11 cellular contexts compared by ENCODE assay signal in the genomic region with DNA sequence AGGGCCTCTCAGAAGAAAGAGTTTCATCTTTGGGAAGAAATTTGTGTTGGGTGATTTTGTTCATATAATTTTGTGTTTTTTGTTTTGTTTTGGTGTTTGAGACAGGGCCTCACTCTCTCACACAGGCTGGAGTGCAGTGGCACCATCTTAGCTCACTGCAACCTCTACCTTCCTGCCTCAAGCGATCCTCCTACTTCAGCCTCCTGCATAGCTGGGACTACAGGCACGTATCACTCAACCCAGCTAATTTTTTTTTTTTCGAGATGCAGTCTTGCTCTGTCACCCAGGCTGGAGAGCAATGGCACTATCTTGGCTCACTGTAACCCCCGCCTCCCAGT. TPM values are rescaled to one million over a fixed set of nuclear protein-coding genes. Genes with fewer than 3 reads are reported as not detected.
DNase-seq lines count a peak whose midpoint lies in the region; ATAC-seq, FAIRE-seq and TF ChIP-seq lines count a peak whose summit lies in the region.
"Had no signal": no experiment of that assay in that cellular context is flagged by ENCODE, and none has a peak within 500 bp of the region (broad histone marks: within the 10 kb centered on the region; RNA-seq: fewer than 3 reads in every experiment).

No MANE protein-coding gene starts in this region.

- 45% methylated on average over 4 of the region's 4 CpGs for WGBS in GM12878 (ENCODE audit: insufficient coverage, insufficient replicate concordance, low lambda C conversion rate, missing lambda C conversion rate)
- 97% methylated on average over 4 of the region's 4 CpGs for WGBS in liver
- 83% methylated on average over 4 of the region's 4 CpGs for WGBS in suprapubic skin

- SMC1A ChIA-PET in GM12878 (lab: Charles Lee; ENCODE audit: uncharacterized antibody, unreplicated experiment): interaction anchor here (0.7 to 1.4 kb wide), 6 partner anchors 9 to 266 kb away, joined by 3 to 6 read pairs (median 3); no protein-coding TSS in a partner anchor

- TF ChIP-seq CTCF in left ventricle myocardium inferior (IDR thresholded peaks at IDR 0.05; ENCODE audit: borderline replicate concordance): no peak
- TF ChIP-seq CTCF in GM12878 (IDR thresholded peaks at IDR 0.05 in 2 of 3, conservative IDR thresholded peaks at IDR 0.05 in 1 of 3; ENCODE audit: control insufficient read depth in 2 of 3, extremely low read depth in 1 of 3, insufficient read depth in 1 of 3, low read depth in 3 of 3, low read length in 3 of 3): no peak
- no peak for TF ChIP-seq CTCF in liver (IDR thresholded peaks at IDR 0.05; ENCODE audit: low read depth, low read length, missing input control)
- TF ChIP-seq CTCF in suprapubic skin (IDR thresholded peaks at IDR 0.05): no peak

- RAD21 ChIA-PET in GM12878 (lab: Charles Lee; ENCODE audit: unreplicated experiment): interaction anchor here (1.2 kb wide), 1 partner anchor 60 kb away, joined by 3 read pairs; no protein-coding TSS in a partner anchor

- TF ChIP-seq EP300 in GM12878 (IDR thresholded peaks at IDR 0.05; ENCODE audit: borderline replicate concordance in 1 of 2, control insufficient read depth in 1 of 2, low read depth in 2 of 2, low read length in 2 of 2) (no peak), suprapubic skin (IDR thresholded peaks at IDR 0.05) (no peak)

- DNase-seq in left ventricle myocardium inferior (no peak), Right ventricle myocardium inferior (ENCODE audit: missing footprints) (no peak), GM12878 (ENCODE audit: low read depth, low spot score) (no peak), suprapubic skin (ENCODE audit: low spot score in 2 of 2) (no peak)
- DNase-seq in stimulated activated CD4-positive, alpha-beta T cell treated with anti-CD3 and anti-CD28 coated beads, Interleukin-12 subunit alpha, Interleukin-12 subunit beta, amount 100 ng/mL, for 4 hours: no peak
- DNase-seq in NK-92 treated with Interleukin-12 subunit alpha and Interleukin-12 subunit beta, amount 100 ng/mL, for 24 hours (lab: John Stamatoyannopoulos, UW): no peak
- no peak for DNase-seq in stimulated activated CD4-positive, alpha-beta T cell treated with anti-CD3 and anti-CD28 coated beads, Interleukin-2, amount 100 ng/mL, for 48 hours
- DNase-seq: activated naive CD4-positive, alpha-beta T cell treated with Interleukin-2 at 50 U/mL for 16 hours; DMS 273 treated with DMSO at 0.1 percent for 48 hours; naive thymus-derived CD4-positive, alpha-beta T cell had no signal

- H3K9me3 ChIP-seq in left ventricle myocardium inferior (replicated peaks) (no peaks in the 10 kb centered on the region), GM12878 (replicated peaks; ENCODE audit: control insufficient read depth, insufficient read depth, low read length) (no peaks in the 10 kb centered on the region), liver (ENCODE audit: control insufficient read depth in 4 of 4, low read length in 3 of 4) (no peaks in the 10 kb centered on the region), suprapubic skin (no peaks in the 10 kb centered on the region)

- no peak for TF ChIP-seq POLR2A in GM12878 (IDR thresholded peaks at IDR 0.05; ENCODE audit: low read depth, low read length)
- no peak for TF ChIP-seq POLR2A in suprapubic skin (IDR thresholded peaks at IDR 0.05)

- POLR2A ChIA-PET in GM12878 (lab: Charles Lee): no interaction called here

- H3K27ac ChIP-seq in left ventricle myocardium inferior (replicated peaks): peak overlapping the region; percentile 74
- H3K27ac ChIP-seq in GM12878 (ENCODE audit: control insufficient read depth, insufficient read depth): no peak overlapping the region
- peak overlapping the region; percentile 47 to 78 for H3K27ac ChIP-seq in liver (ENCODE audit: low read depth in 1 of 2, low read length in 2 of 2)
- peak overlapping the region; percentile 89 for H3K27ac ChIP-seq in suprapubic skin

- no peaks in the 10 kb centered on the region for H4K20me1 ChIP-seq in GM12878 (ENCODE audit: control insufficient read depth, insufficient read depth)

- no peak for TF ChIP-seq RAD21 in GM12878 (IDR thresholded peaks at IDR 0.05; ENCODE audit: insufficient read depth, low read depth, low read length)
- TF ChIP-seq RAD21 in liver (IDR thresholded peaks at IDR 0.05): no peak

- ATAC-seq in Right ventricle myocardium inferior (no peak), GM12878 (no peak; the same call in 2 of the 3 replicates)

- H3K9ac ChIP-seq in GM12878 (ENCODE audit: control insufficient read depth, insufficient read depth, low read length): no peak overlapping the region
- H3K9ac ChIP-seq in liver (ENCODE audit: low read depth in 1 of 2, low read length in 2 of 2): no peak overlapping the region

- H3K4me3 ChIP-seq in left ventricle myocardium inferior (no peak overlapping the region), GM12878 (no peak overlapping the region), liver (ENCODE audit: low read depth in 1 of 3, low read length in 3 of 3) (no peak overlapping the region), suprapubic skin (no peak overlapping the region)

- intact Hi-C loops in left ventricle myocardium inferior (cut with micrococcal nuclease) (no loop called here), Right ventricle myocardium inferior (cut with DNase I) (no loop called here), GM12878 (cut with micrococcal nuclease; ENCODE audit: unreplicated experiment) (no loop called here)

- FAIRE-seq in GM12878 (lab: Jason Lieb, UNC): no peak

- in situ Hi-C loops in GM12878 (cut with MboI): no loop called here

- H3K4me1 ChIP-seq in left ventricle myocardium inferior: peaks cover 21% of the 10 kb centered on the region
- peaks cover 7% of the 10 kb centered on the region for H3K4me1 ChIP-seq in GM12878 (ENCODE audit: control insufficient read depth, insufficient read depth, low read length)
- H3K4me1 ChIP-seq in liver (ENCODE audit: control insufficient read depth in 4 of 4, insufficient read depth in 4 of 4, low read length in 3 of 4): peaks cover 0 to 12% (median 8%) of the 10 kb centered on the region in 4 donors
- H3K4me1 ChIP-seq in suprapubic skin: peaks cover 29% of the 10 kb centered on the region

- no peak overlapping the region for H3K4me2 ChIP-seq in GM12878 (ENCODE audit: control insufficient read depth, insufficient read depth)

- peak overlapping the region; percentile 51 for H2AFZ ChIP-seq in GM12878 (ENCODE audit: control insufficient read depth, low read depth, low read length)

- no peaks in the 10 kb centered on the region for H3K36me3 ChIP-seq in left ventricle myocardium inferior
- no peaks in the 10 kb centered on the region for H3K36me3 ChIP-seq in GM12878 (ENCODE audit: control insufficient read depth in 2 of 2, insufficient read depth in 2 of 2, low read length in 1 of 2)
- no peaks in the 10 kb centered on the region for H3K36me3 ChIP-seq in liver (ENCODE audit: control insufficient read depth in 4 of 4, insufficient read depth in 3 of 4, low read depth in 1 of 4, low read length in 3 of 4)
- no peaks in the 10 kb centered on the region for H3K36me3 ChIP-seq in suprapubic skin

- no TSS peak for BruUV-seq in GM12878 (replicated peaks; lab: Mats Ljungman, UMichigan)

- H3K79me2 ChIP-seq in GM12878 (ENCODE audit: control insufficient read depth, insufficient read depth, low read length): no peaks in the 10 kb centered on the region

- CTCF ChIA-PET in GM12878 (lab: Yijun Ruan, JAX): interaction anchor here (1.1 to 1.6 kb wide), 3 partner anchors 22 to 149 kb away, joined by 3 to 6 read pairs (median 4); no protein-coding TSS in a partner anchor

- H3K27me3 ChIP-seq in left ventricle myocardium inferior (ENCODE audit: low read depth): no peaks in the 10 kb centered on the region
- no peaks in the 10 kb centered on the region for H3K27me3 ChIP-seq in GM12878 (replicated peaks in 1 of 2; ENCODE audit: control insufficient read depth in 2 of 2, insufficient read depth in 2 of 2, low read length in 1 of 2)
- no peaks in the 10 kb centered on the region for H3K27me3 ChIP-seq in liver (ENCODE audit: control insufficient read depth in 4 of 4, insufficient read depth in 4 of 4, low read length in 3 of 4)
- H3K27me3 ChIP-seq in suprapubic skin: no peaks in the 10 kb centered on the region

TF ChIP-seq in GM12878, 131 proteins besides CTCF, POLR2A, EP300 and RAD21 (continues in another document):
- TF ChIP-seq JUNB (IDR thresholded peaks at IDR 0.05): no peak

TF ChIP-seq in liver, 16 proteins besides CTCF, POLR2A, EP300 and RAD21:
- TF ChIP-seq RXRA (IDR thresholded peaks at IDR 0.05): no peak

RNA-seq across cellular contexts. Expression of gene PIK3CB, which starts 29.0 kb away (rescaled TPM):
- total RNA-seq in left ventricle myocardium inferior (31.5 TPM), Right ventricle myocardium inferior (30.9 TPM), GM12878 (2014; rRNA removed) (7.7 and 9.5 TPM in 2 replicates), GM12878 (2014; rRNA removed; fragmentation: Illumina TruSeq; extraction: Trizol) (6.3 and 6.6 TPM in 2 replicates), GM12878 (2021) (13.5 and 18.4 TPM in 2 replicates), liver (10 to 100 TPM; 13.4 to 15.9 TPM), suprapubic skin (10 to 100 TPM; 47.4 to 66.9 (median 53.2) TPM)
- total RNA-seq in GM12878 (2013; cell fraction: nucleolus; rRNA removed): 32.0 and 34.1 TPM in 2 replicates
- polyA plus RNA-seq in GM12878 (2011; ENCODE audit: low read depth): 5.0 TPM
- polyA plus RNA-seq in GM12878 (2011; rRNA removed) (11.6 and 12.9 TPM in 2 replicates), GM12878 (2014; fragmentation: Illumina TruSeq; extraction: Trizol) (17.3 and 22.3 TPM in 2 replicates), GM12878 (2014; fragmentation: Nextera tagmentation; extraction: Ambion mirVana) (1 to 10 TPM; 5.0 to 5.5 TPM), GM12878 (2014; rRNA removed) (9.3 and 10.5 TPM in 2 replicates), GM12878 (2016; fragmentation: Nextera tagmentation; extraction: Ambion mirVana) (10 to 100 TPM; 13.5 to 17.0 TPM), liver (1 to 10 TPM; 4.7 to 8.8 TPM)
- polyA plus RNA-seq in GM12878 (2011; cell fraction: cytosol; rRNA removed): 4.9 and 8.1 TPM in 2 replicates
- polyA plus RNA-seq in GM12878 (2011; cell fraction: nucleus; rRNA removed): 6.2 and 6.4 TPM in 2 replicates
- polyA plus RNA-seq in GM12878 (2012): 6.3 and 9.5 TPM in 2 replicates
- polyA minus RNA-seq in GM12878 (2011; rRNA and poly(A)+ RNA removed): 11.8 and 12.9 TPM in 2 replicates
- polyA minus RNA-seq in GM12878 (2011; cell fraction: cytosol; rRNA and poly(A)+ RNA removed): 3.2 and 10.8 TPM in 2 replicates
- 8.0 and 17.4 TPM in 2 replicates for polyA minus RNA-seq in GM12878 (2011; cell fraction: nucleus; rRNA and poly(A)+ RNA removed)
